ENCODE assay signal across 1 cellular context in genomic region chr17:75626496-75627038, GRCh38.
TF ChIP-seq lines count a peak whose summit lies in the region.

No MANE protein-coding gene starts in this region.

TF ChIP-seq in HepG2, 621 proteins besides CTCF, POLR2A, EP300 and RAD21:
- 0 out of 2 replicates have a peak, but pooled peaks have one; percentile 39 for TF ChIP-seq ZNF597 (CRISPR knock-in tag; IDR thresholded peaks at IDR 0.05)
- peak; percentile 11; the same call in 1 of the 2 replicates for TF ChIP-seq BORCS8-MEF2B (CRISPR knock-in tag; IDR thresholded peaks at IDR 0.05)
- TF ChIP-seq ARID4A (CRISPR knock-in tag; IDR thresholded peaks at IDR 0.05; ENCODE audit: borderline replicate concordance), result 0 out of 2 replicates have a peak, but pooled peaks have one; percentile 23
- TF ChIP-seq AKNA (CRISPR knock-in tag; IDR thresholded peaks at IDR 0.05; ENCODE audit: borderline replicate concordance), result no peak
